In the genomic region with DNA sequence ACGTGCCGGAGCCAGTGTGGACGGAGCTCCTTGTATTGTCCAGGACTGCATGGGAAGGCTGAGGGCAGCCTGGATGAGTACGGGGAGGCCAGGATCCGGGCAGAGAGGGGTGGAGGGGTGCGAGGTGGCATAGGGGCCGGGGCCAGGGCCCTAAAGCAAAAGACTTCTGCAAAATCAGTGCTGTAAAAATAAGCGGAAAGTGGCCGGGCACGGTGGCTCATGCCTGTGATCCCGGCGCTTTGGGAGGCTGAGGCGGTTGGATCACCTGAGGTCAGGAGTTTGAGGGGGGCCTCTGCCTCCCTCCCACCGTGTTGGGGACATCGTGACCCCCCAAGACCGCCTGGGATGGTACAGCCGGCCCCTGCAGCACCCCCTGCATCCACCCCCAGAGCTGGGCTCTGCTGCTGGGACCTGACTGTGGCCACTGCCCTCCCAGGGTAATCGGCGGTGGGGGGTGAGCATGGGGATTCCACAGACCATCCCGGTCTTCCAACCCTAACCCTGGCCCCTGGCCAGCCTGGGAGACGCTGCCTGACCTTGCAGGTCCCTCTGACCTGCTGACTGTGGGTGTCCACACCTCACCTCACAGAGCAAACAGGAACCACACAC, we compare ENCODE assay signal across 1 cellular context.
TF ChIP-seq lines count a peak whose summit lies in the region.

No MANE protein-coding gene starts in this region.

TF ChIP-seq in WTC11, 78 proteins besides CTCF, POLR2A, EP300 and RAD21 (continued from another document):
- TF ChIP-seq AFF4 (CRISPR knock-in tag; IDR thresholded peaks at IDR 0.05; ENCODE audit: borderline replicate concordance) (no peak), ZMAT4 (CRISPR knock-in tag; IDR thresholded peaks at IDR 0.05) (no peak), PRDM15 (CRISPR knock-in tag; IDR thresholded peaks at IDR 0.05) (no peak), NR3C1 (CRISPR knock-in tag; conservative IDR thresholded peaks at IDR 0.05; ENCODE audit: low read depth) (no peak), SP1 (CRISPR knock-in tag; conservative IDR thresholded peaks at IDR 0.05) (no peak), KAT7 (CRISPR knock-in tag; IDR thresholded peaks at IDR 0.05; ENCODE audit: borderline replicate concordance) (no peak), STAT6 (CRISPR knock-in tag; conservative IDR thresholded peaks at IDR 0.05; ENCODE audit: low read depth) (no peak)
TF ChIP-seq in WTC11: peak in this region for 0.
